14 cellular contexts compared by ENCODE assay signal in genomic region chr5:142170254-142170953, GRCh38.
"Had no signal": no experiment of that assay in that cellular context is flagged by ENCODE, and none has a peak within 500 bp of the region (broad histone marks: within the 10 kb centered on the region; RNA-seq: fewer than 3 reads in every experiment).

No MANE protein-coding gene starts in this region.

- H3K36me3 Mint-ChIP-seq: activated CD4-positive, alpha-beta memory T cell treated with anti-CD3 and anti-CD28 coated beads for 36 hours; activated naive CD8-positive, alpha-beta T cell treated with anti-CD3 and anti-CD28 coated beads, Interleukin-2, amount 10 ng/mL, durations not matched to agents 7 days and 5 days; mesothelial cell of epicardium had no signal

- H3K27ac ChIP-seq: breast epithelium, dorsolateral prefrontal cortex, heart right ventricle, parathyroid adenoma, tibial artery had no signal

- H3K27ac Mint-ChIP-seq: activated CD4-positive, alpha-beta memory T cell treated with anti-CD3 and anti-CD28 coated beads for 36 hours; activated naive CD8-positive, alpha-beta T cell treated with anti-CD3 and anti-CD28 coated beads, Interleukin-2, amount 10 ng/mL, durations not matched to agents 7 days and 5 days; activated T-cell treated with anti-CD3 and anti-CD28 coated beads, Interleukin-2, amount 50 U/mL, for 72 hours had no signal

- ATAC-seq: heart right ventricle, left ventricle myocardium superior, right cardiac atrium had no signal

- H3K4me3 Mint-ChIP-seq: activated CD4-positive, alpha-beta memory T cell treated with anti-CD3 and anti-CD28 coated beads for 36 hours; activated naive CD8-positive, alpha-beta T cell treated with anti-CD3 and anti-CD28 coated beads, Interleukin-2, amount 10 ng/mL, durations not matched to agents 7 days and 5 days; activated T-cell treated with anti-CD3 and anti-CD28 coated beads, Interleukin-2, amount 50 U/mL, for 72 hours; mesothelial cell of epicardium had no signal

- DNase-seq: activated CD4-positive, alpha-beta memory T cell treated with anti-CD3 and anti-CD28 coated beads for 36 hours; activated CD4-positive, alpha-beta T cell treated with anti-CD3 and anti-CD28 coated beads for 1 hour; activated naive CD8-positive, alpha-beta T cell treated with anti-CD3 and anti-CD28 coated beads, Interleukin-2, amount 10 ng/mL, durations not matched to agents 7 days and 5 days; activated T-cell treated with anti-CD3 and anti-CD28 coated beads, Interleukin-2, amount 50 U/mL, for 72 hours; aorta; dorsolateral prefrontal cortex; heart right ventricle; left ventricle myocardium superior; right cardiac atrium; T-helper 9 cell had no signal

- H3K9me3 Mint-ChIP-seq: activated CD4-positive, alpha-beta memory T cell treated with anti-CD3 and anti-CD28 coated beads for 36 hours; activated T-cell treated with anti-CD3 and anti-CD28 coated beads, Interleukin-2, amount 50 U/mL, for 72 hours; mesothelial cell of epicardium had no signal

- H3K4me1 Mint-ChIP-seq: activated naive CD8-positive, alpha-beta T cell treated with anti-CD3 and anti-CD28 coated beads, Interleukin-2, amount 10 ng/mL, durations not matched to agents 7 days and 5 days had no signal
